28 cellular contexts compared by ENCODE assay signal in genomic region chr7:134852626-134853025, GRCh38.
DNase-seq lines count a peak whose midpoint lies in the region; ATAC-seq and TF ChIP-seq lines count a peak whose summit lies in the region.
"Had no signal": no experiment of that assay in that cellular context is flagged by ENCODE, and none has a peak within 500 bp of the region (broad histone marks: within the 10 kb centered on the region; RNA-seq: fewer than 3 reads in every experiment).

No MANE protein-coding gene starts in this region.

- TF ChIP-seq CTCF in VCaP (conservative IDR thresholded peaks at IDR 0.05) (no peak), esophagus squamous epithelium (IDR thresholded peaks at IDR 0.05) (no peak), nephron (IDR thresholded peaks at IDR 0.05; ENCODE audit: unreplicated experiment in 3 of 3) (no peak), thoracic aorta (IDR thresholded peaks at IDR 0.05) (no peak)

- H3K4me3 ChIP-seq in esophagus squamous epithelium (no peak overlapping the region), thoracic aorta (no peak overlapping the region)
- H3K4me3 ChIP-seq: HAP-1, lower lobe of right lung, psoas muscle, skin epidermis, suprapubic skin had no signal

- H3K36me3 Mint-ChIP-seq in nephron (ENCODE audit: low read depth), result peaks cover 8% of the 10 kb centered on the region
- H3K36me3 Mint-ChIP-seq: CD4-positive, CD25-positive, alpha-beta regulatory T cell had no signal

- H3K27ac ChIP-seq in VCaP (peak overlapping the region; percentile 75), esophagus squamous epithelium (peak overlapping the region in 3 of 4 donors; percentile 71 to 81 (median 75)), thoracic aorta (peak overlapping the region; percentile 7 to 46)
- H3K27ac ChIP-seq: HL-60, lower lobe of right lung, psoas muscle, suprapubic skin had no signal

- H3K4me3 Mint-ChIP-seq in nephron, result no peak overlapping the region
- H3K4me3 Mint-ChIP-seq: activated naive CD8-positive, alpha-beta T cell treated with anti-CD3 and anti-CD28 coated beads for 36 hours; activated T-helper 17 cell treated with anti-CD3 and anti-CD28 coated beads, Interleukin-2, amount 50 U/mL, for 72 hours; CD4-positive, CD25-positive, alpha-beta regulatory T cell; T-helper 2 cell treated with Interferon-gamma antibody and Interleukin-4, amounts not matched to agents 5 μg/mL and 100 μg/mL, for 36 hours; WTC11 had no signal

- peaks cover 61% of the 10 kb centered on the region for H3K4me1 Mint-ChIP-seq in nephron
- H3K4me1 Mint-ChIP-seq: activated T-helper 17 cell treated with anti-CD3 and anti-CD28 coated beads, Interleukin-2, amount 50 U/mL, for 72 hours had no signal

- peaks cover 16 to 65% (median 30%) of the 10 kb centered on the region in 3 donors for H3K4me1 ChIP-seq in esophagus squamous epithelium
- peaks cover 61 to 91% of the 10 kb centered on the region in 2 donors for H3K4me1 ChIP-seq in thoracic aorta (ENCODE audit: control insufficient read depth in 1 of 2, low read depth in 2 of 2)

- no peak for DNase-seq in esophagus squamous epithelium (lab: John Stamatoyannopoulos, UW)
- DNase-seq in thoracic aorta (ENCODE audit: low spot score), result no peak
- no peak for DNase-seq in activated CD8-positive, alpha-beta memory T cell treated with anti-CD3 and anti-CD28 coated beads for 24 hours
- DNase-seq in UCSD-AML1 (lab: John Stamatoyannopoulos, UW; ENCODE audit: unreplicated experiment), result no peak
- DNase-seq: activated CD8-positive, alpha-beta memory T cell treated with anti-CD3 and anti-CD28 coated beads, Interleukin-2, amount 50 U/mL, for 4 hours; activated naive CD8-positive, alpha-beta T cell treated with anti-CD3 and anti-CD28 coated beads for 36 hours; CD4-positive, CD25-positive, alpha-beta regulatory T cell; effector CD4-positive, alpha-beta T cell; EL; kidney; lower lobe of right lung; NCI-H1105 treated with DMSO at 0.1 percent for 48 hours; NCI-H2029; NCI-H345; NCI-H774; psoas muscle had no signal

- TF ChIP-seq POLR2A in esophagus squamous epithelium (IDR thresholded peaks at IDR 0.05), result no peak

- H3K36me3 ChIP-seq in esophagus squamous epithelium (no peaks in the 10 kb centered on the region), thoracic aorta (no peaks in the 10 kb centered on the region)
- H3K36me3 ChIP-seq: HAP-1, lower lobe of right lung, suprapubic skin had no signal

- H3K9me3 ChIP-seq in esophagus squamous epithelium (no peaks in the 10 kb centered on the region), thoracic aorta (no peaks in the 10 kb centered on the region)
- H3K9me3 ChIP-seq: HAP-1, lower lobe of right lung, psoas muscle, suprapubic skin had no signal

- H3K9me3 Mint-ChIP-seq in nephron, result no peaks in the 10 kb centered on the region
- H3K9me3 Mint-ChIP-seq: brain, WTC11 had no signal

- intact Hi-C loops in esophagus squamous epithelium (cut with DNase I), result no loop called here

- no peak for ATAC-seq in thoracic aorta (ENCODE audit: insufficient number of reproducible peaks, low FRiP score, low read depth)
- ATAC-seq in HG02759 (IDR thresholded peaks at IDR 0.05; ENCODE audit: unreplicated experiment), result no peak
- no peak for ATAC-seq in HG03139 (IDR thresholded peaks at IDR 0.05; ENCODE audit: unreplicated experiment)
- ATAC-seq: activated T-helper 17 cell treated with anti-CD3 and anti-CD28 coated beads, Interleukin-2, amount 50 U/mL, for 72 hours; lower lobe of right lung; psoas muscle; WTC11 had no signal

- 61 to 72% methylated on average over 2 of the region's 2 CpGs for WGBS in esophagus squamous epithelium, 2 donors

- no peaks in the 10 kb centered on the region for H3K27me3 Mint-ChIP-seq in nephron (ENCODE audit: low read depth)
- H3K27me3 Mint-ChIP-seq: activated naive CD8-positive, alpha-beta T cell treated with anti-CD3 and anti-CD28 coated beads for 36 hours; activated T-helper 17 cell treated with anti-CD3 and anti-CD28 coated beads, Interleukin-2, amount 50 U/mL, for 72 hours; brain; CD4-positive, CD25-positive, alpha-beta regulatory T cell had no signal

- no peaks in the 10 kb centered on the region for H3K27me3 ChIP-seq in esophagus squamous epithelium
- H3K27me3 ChIP-seq in thoracic aorta (replicated peaks; ENCODE audit: insufficient read depth), result no peaks in the 10 kb centered on the region
- H3K27me3 ChIP-seq: suprapubic skin had no signal

- H3K27ac Mint-ChIP-seq in nephron, result peak overlapping the region; percentile 96 to 97 (median 97)
- H3K27ac Mint-ChIP-seq: activated naive CD8-positive, alpha-beta T cell treated with anti-CD3 and anti-CD28 coated beads for 36 hours; activated T-helper 17 cell treated with anti-CD3 and anti-CD28 coated beads, Interleukin-2, amount 50 U/mL, for 72 hours; CD4-positive, CD25-positive, alpha-beta regulatory T cell; T-helper 2 cell treated with Interferon-gamma antibody and Interleukin-4, amounts not matched to agents 5 μg/mL and 100 μg/mL, for 36 hours; WTC11 had no signal
